Comparison of ENCODE assay signal across 8 cellular contexts in the genomic region with DNA sequence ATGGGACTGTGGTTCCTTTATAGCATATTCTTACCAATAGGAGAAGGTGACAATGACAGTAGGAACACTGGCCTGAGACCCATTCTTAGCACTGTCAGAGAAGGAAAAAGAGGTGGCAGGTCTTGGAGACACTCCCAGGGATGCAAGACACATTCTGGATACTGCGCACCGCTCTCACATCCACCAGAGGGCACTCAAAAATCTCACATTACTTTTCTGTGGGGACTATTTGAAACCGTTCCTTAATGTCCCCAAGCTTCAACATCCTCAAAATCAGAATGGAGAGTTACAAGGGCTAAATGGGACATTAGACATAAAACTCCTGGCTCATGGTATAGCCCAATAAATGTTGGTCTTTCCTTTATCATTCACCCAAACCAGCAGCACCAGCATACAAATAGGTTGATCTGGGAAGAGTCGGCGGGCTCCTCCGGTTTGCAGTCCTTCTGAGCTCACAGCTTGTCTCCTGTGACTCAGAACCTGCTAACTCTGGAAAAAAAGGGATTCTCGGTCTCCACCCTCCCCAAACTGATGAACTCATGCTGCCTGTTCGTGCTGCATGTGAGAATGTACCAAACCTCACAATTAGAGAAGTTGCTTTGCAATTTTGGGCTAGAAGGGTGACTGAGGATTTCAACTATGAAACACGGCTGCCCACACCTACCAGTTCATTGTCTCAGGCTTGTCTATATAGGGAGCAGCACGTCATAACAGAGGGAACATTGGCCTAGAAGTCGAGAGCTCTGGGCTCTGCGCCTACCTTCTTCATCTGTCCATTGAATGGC. TPM values are rescaled to one million over a fixed set of nuclear protein-coding genes. Genes with fewer than 3 reads are reported as not detected.
DNase-seq lines count a peak whose midpoint lies in the region; ATAC-seq, FAIRE-seq and TF ChIP-seq lines count a peak whose summit lies in the region.

No MANE protein-coding gene starts in this region.

- H3K9me3 ChIP-seq in CD8-positive, alpha-beta T cell (ENCODE audit: low read length), result no peaks in the 10 kb centered on the region
- no peaks in the 10 kb centered on the region for H3K9me3 ChIP-seq in heart right ventricle

- peak; percentile 31 for TF ChIP-seq CTCF in CD8-positive, alpha-beta T cell (IDR thresholded peaks at IDR 0.05)
- peak; percentile 46 to 84 (median 76) for TF ChIP-seq CTCF in heart right ventricle (IDR thresholded peaks at IDR 0.05)

- no peaks in the 10 kb centered on the region for H3K36me3 Mint-ChIP-seq in CD8-positive, alpha-beta T cell
- peaks cover 65% of the 10 kb centered on the region for H3K36me3 Mint-ChIP-seq in activated T-helper 17 cell treated with anti-CD3 and anti-CD28 coated beads, Interleukin-2, amount 50 U/mL, for 72 hours (ENCODE audit: low read depth)
- peaks cover 76% of the 10 kb centered on the region for H3K36me3 Mint-ChIP-seq in activated T-helper 2 cell treated with anti-CD3 and anti-CD28 coated beads, Interferon-gamma antibody, Interleukin-2, Interleukin-4, amounts not matched to agents 10 μg/mL and 5 μg/mL and 100 μg/mL, durations not matched to agents 14 hours and 24 hours and 36 hours (ENCODE audit: low read depth)

- no peak overlapping the region for H3K4me3 Mint-ChIP-seq in CD8-positive, alpha-beta T cell
- no peak overlapping the region for H3K4me3 Mint-ChIP-seq in activated T-helper 17 cell treated with anti-CD3 and anti-CD28 coated beads, Interleukin-2, amount 50 U/mL, for 72 hours
- no peak overlapping the region for H3K4me3 Mint-ChIP-seq in activated T-helper 2 cell treated with anti-CD3 and anti-CD28 coated beads, Interferon-gamma antibody, Interleukin-2, Interleukin-4, amounts not matched to agents 10 μg/mL and 5 μg/mL and 100 μg/mL, durations not matched to agents 14 hours and 24 hours and 36 hours (ENCODE audit: low read depth)

- DNase-seq in CD8-positive, alpha-beta T cell, result no peak
- DNase-seq in GM19239 (ENCODE audit: insufficient read length, low spot score), result no peak
- peak; percentile 69 for DNase-seq in NCI-H2107 treated with DMSO at 0.1 percent for 48 hours (lab: John Stamatoyannopoulos, UW; ENCODE audit: unreplicated experiment)
- peak; percentile 20 to 46 for DNase-seq in heart right ventricle
- DNase-seq in retina, result peak; percentile 52
- DNase-seq in activated T-helper 2 cell treated with anti-CD3 and anti-CD28 coated beads, Interferon-gamma antibody, Interleukin-2, Interleukin-4, amounts not matched to agents 10 μg/mL and 5 μg/mL and 100 μg/mL, durations not matched to agents 14 hours and 24 hours and 36 hours (ENCODE audit: low spot score), result no peak
- no peak for DNase-seq in stimulated activated CD4-positive, alpha-beta T cell treated with anti-CD3 and anti-CD28 coated beads, Interleukin-4, amount 100 ng/mL, for 1 hour

- H3K27me3 Mint-ChIP-seq in CD8-positive, alpha-beta T cell (ENCODE audit: low read depth), result no peaks in the 10 kb centered on the region
- no peaks in the 10 kb centered on the region for H3K27me3 Mint-ChIP-seq in activated T-helper 17 cell treated with anti-CD3 and anti-CD28 coated beads, Interleukin-2, amount 50 U/mL, for 72 hours
- no peaks in the 10 kb centered on the region for H3K27me3 Mint-ChIP-seq in activated T-helper 2 cell treated with anti-CD3 and anti-CD28 coated beads, Interferon-gamma antibody, Interleukin-2, Interleukin-4, amounts not matched to agents 10 μg/mL and 5 μg/mL and 100 μg/mL, durations not matched to agents 14 hours and 24 hours and 36 hours (ENCODE audit: low read depth)

- H3K27ac ChIP-seq in CD8-positive, alpha-beta T cell (ENCODE audit: low read depth, low read length), result no peak overlapping the region
- no peak overlapping the region for H3K27ac ChIP-seq in heart right ventricle

- H3K4me3 ChIP-seq in CD8-positive, alpha-beta T cell (ENCODE audit: low read depth, low read length), result no peak overlapping the region
- no peak overlapping the region for H3K4me3 ChIP-seq in heart right ventricle

- peaks cover 8% of the 10 kb centered on the region for H3K4me1 Mint-ChIP-seq in CD8-positive, alpha-beta T cell (ENCODE audit: low read depth)
- peaks cover 13% of the 10 kb centered on the region for H3K4me1 Mint-ChIP-seq in activated T-helper 17 cell treated with anti-CD3 and anti-CD28 coated beads, Interleukin-2, amount 50 U/mL, for 72 hours
- H3K4me1 Mint-ChIP-seq in activated T-helper 2 cell treated with anti-CD3 and anti-CD28 coated beads, Interferon-gamma antibody, Interleukin-2, Interleukin-4, amounts not matched to agents 10 μg/mL and 5 μg/mL and 100 μg/mL, durations not matched to agents 14 hours and 24 hours and 36 hours (ENCODE audit: low read depth), result peaks cover 27% of the 10 kb centered on the region

- H3K27ac Mint-ChIP-seq in CD8-positive, alpha-beta T cell, result no peak overlapping the region
- H3K27ac Mint-ChIP-seq in activated T-helper 17 cell treated with anti-CD3 and anti-CD28 coated beads, Interleukin-2, amount 50 U/mL, for 72 hours, result peak overlapping the region; percentile 38
- H3K27ac Mint-ChIP-seq in activated T-helper 2 cell treated with anti-CD3 and anti-CD28 coated beads, Interferon-gamma antibody, Interleukin-2, Interleukin-4, amounts not matched to agents 10 μg/mL and 5 μg/mL and 100 μg/mL, durations not matched to agents 14 hours and 24 hours and 36 hours, result no peak overlapping the region

- no peaks in the 10 kb centered on the region for H3K4me1 ChIP-seq in CD8-positive, alpha-beta T cell (ENCODE audit: insufficient read depth, low read length)
- H3K4me1 ChIP-seq in heart right ventricle, result peaks cover 0 to 4% (median 0%) of the 10 kb centered on the region in 9 donors

- CTCF ChIA-PET in CD8-positive, alpha-beta T cell (lab: Charles Lee), result interaction anchor here (0.7 to 6.0 kb wide), 11 partner anchors 9 to 412 kb away, joined by 3 to 35 read pairs (median 3); no protein-coding TSS in a partner anchor

- peak; percentile 61 for FAIRE-seq in GM19239 (lab: Jason Lieb, UNC)

- POLR2A ChIA-PET in CD8-positive, alpha-beta T cell (lab: Charles Lee), result interaction anchor here (1.0 kb wide), 1 partner anchor 153 kb away, joined by 3 read pairs; no protein-coding TSS in a partner anchor

- no peaks in the 10 kb centered on the region for H3K27me3 ChIP-seq in CD8-positive, alpha-beta T cell (ENCODE audit: insufficient read depth, low read length)
- H3K27me3 ChIP-seq in heart right ventricle, result no peaks in the 10 kb centered on the region

- intact Hi-C loops in CD8-positive, alpha-beta T cell (cut with DNase I, micrococcal nuclease), result loop anchor here in 1 of 2 experiments (1.0 to 10.0 kb wide), 2 partner anchors 77 to 152 kb away; no protein-coding TSS in a partner anchor
- intact Hi-C loops in heart right ventricle (cut with DNase I), result loop anchor here (1.0 to 5.0 kb wide), 6 partner anchors 139 to 154 kb away; no protein-coding TSS in a partner anchor
- intact Hi-C loops in activated T-helper 2 cell treated with anti-CD3 and anti-CD28 coated beads, Interferon-gamma antibody, Interleukin-2, Interleukin-4, amounts not matched to agents 10 μg/mL and 5 μg/mL and 100 μg/mL, durations not matched to agents 14 hours and 24 hours and 36 hours (cut with micrococcal nuclease), result loop anchor here (2.0 kb wide), 1 partner anchor 153 kb away; no protein-coding TSS in a partner anchor

- H3K9me3 Mint-ChIP-seq in CD8-positive, alpha-beta T cell, result no peaks in the 10 kb centered on the region
- H3K9me3 Mint-ChIP-seq in activated T-helper 17 cell treated with anti-CD3 and anti-CD28 coated beads, Interleukin-2, amount 50 U/mL, for 72 hours, result no peaks in the 10 kb centered on the region
- H3K9me3 Mint-ChIP-seq in activated T-helper 2 cell treated with anti-CD3 and anti-CD28 coated beads, Interferon-gamma antibody, Interleukin-2, Interleukin-4, amounts not matched to agents 10 μg/mL and 5 μg/mL and 100 μg/mL, durations not matched to agents 14 hours and 24 hours and 36 hours, result no peaks in the 10 kb centered on the region

- H3K36me3 ChIP-seq in CD8-positive, alpha-beta T cell (ENCODE audit: insufficient read depth, low read length), result no peaks in the 10 kb centered on the region
- H3K36me3 ChIP-seq in heart right ventricle, result no peaks in the 10 kb centered on the region

- WGBS in heart right ventricle, 2 donors, result 53 to 55% methylated on average over 12 of the region's 12 CpGs

- ATAC-seq in CD8-positive, alpha-beta T cell, result no peak
- peak; percentile 24 for ATAC-seq in activated T-helper 17 cell treated with anti-CD3 and anti-CD28 coated beads, Interleukin-2, amount 50 U/mL, for 72 hours (replicated peaks)
- peak in 7 of 8 donors; percentile 76 to 89 (median 82) for ATAC-seq in heart right ventricle

RNA-seq across cellular contexts. Expression of a gene that starts 40.2 kb away (rescaled TPM):
- total RNA-seq in CD8-positive, alpha-beta T cell, result 1 to 10 TPM; 1.5 to 2.2 TPM
- total RNA-seq in activated T-helper 17 cell treated with anti-CD3 and anti-CD28 coated beads, Interleukin-2, amount 50 U/mL, for 72 hours, result 10 to 100 TPM; 57.4 to 63.3 TPM
- total RNA-seq in heart right ventricle, result 1 to 10 TPM in 1 of 10 donors, under 1 TPM in 9; 0.15 to 1.2 (median 0.33) TPM
- polyA plus RNA-seq in heart right ventricle, result under 1 TPM in 1 of 2 donors, not detected in 1; 0.09 TPM
- total RNA-seq in activated T-helper 2 cell treated with anti-CD3 and anti-CD28 coated beads, Interferon-gamma antibody, Interleukin-2, Interleukin-4, amounts not matched to agents 10 μg/mL and 5 μg/mL and 100 μg/mL, durations not matched to agents 14 hours and 24 hours and 36 hours, result 108 TPM in 2 replicates

Comparison
In these comparisons a context has a peak if more than half of its experiments do, and no peak if none do; other contexts are left out.
1. DNase-seq: peak in NCI-H2107 treated with DMSO at 0.1 percent for 48 hours (single experiment), heart right ventricle (2 of 2) and retina (single experiment); none in CD8-positive, alpha-beta T cell (0 of 7), GM19239 (single experiment), activated T-helper 2 cell treated with anti-CD3 and anti-CD28 coated beads, Interferon-gamma antibody, Interleukin-2, Interleukin-4, amounts not matched to agents 10 μg/mL and 5 μg/mL and 100 μg/mL, durations not matched to agents 14 hours and 24 hours and 36 hours (single experiment) and stimulated activated CD4-positive, alpha-beta T cell treated with anti-CD3 and anti-CD28 coated beads, Interleukin-4, amount 100 ng/mL, for 1 hour (single experiment).
2. RNA of a gene that starts 40.2 kb away (total RNA-seq): 108 TPM in activated T-helper 2 cell treated with anti-CD3 and anti-CD28 coated beads, Interferon-gamma antibody, Interleukin-2, Interleukin-4, amounts not matched to agents 10 μg/mL and 5 μg/mL and 100 μg/mL, durations not matched to agents 14 hours and 24 hours and 36 hours and 57.4 to 63.3 TPM in activated T-helper 17 cell treated with anti-CD3 and anti-CD28 coated beads, Interleukin-2, amount 50 U/mL, for 72 hours; 1.5 to 2.2 TPM in CD8-positive, alpha-beta T cell and 0.15 to 1.2 TPM in heart right ventricle; every median in the first group is over 10 times any median in the second.